Comparison of ENCODE assay signal across 9 cellular contexts in genomic region chr3:50155891-50156290, GRCh38. TPM values are rescaled to one million over a fixed set of nuclear protein-coding genes. Genes with fewer than 3 reads are reported as not detected.
DNase-seq lines count a peak whose midpoint lies in the region; ATAC-seq, FAIRE-seq and TF ChIP-seq lines count a peak whose summit lies in the region.
"Had no signal": no experiment of that assay in that cellular context is flagged by ENCODE, and none has a peak within 500 bp of the region (broad histone marks: within the 10 kb centered on the region; RNA-seq: fewer than 3 reads in every experiment).

No MANE protein-coding gene starts in this region.

- H3K27ac ChIP-seq in A673 (ENCODE audit: low read depth, low read length, poor library complexity, severe bottlenecking) (no peak overlapping the region), coronary artery (peak overlapping the region in 1 of 2 donors; percentile 97), testis (no peak overlapping the region)

- TF ChIP-seq POLR2A in testis (IDR thresholded peaks at IDR 0.05), result no peak

- H3K36me3 Mint-ChIP-seq in naive B cell, result no peaks in the 10 kb centered on the region

- peak overlapping the region; percentile 71 to 92 (median 81) for H3K4me3 Mint-ChIP-seq in naive B cell

- 39 to 44% methylated on average over 13 of the region's 13 CpGs for WGBS in testis, 2 donors

- no peaks in the 10 kb centered on the region for H3K4me1 ChIP-seq in A673 (ENCODE audit: insufficient read depth, low read length, poor library complexity, severe bottlenecking)
- peaks cover 24% of the 10 kb centered on the region for H3K4me1 ChIP-seq in testis

- POLR2A ChIA-PET in A673 (lab: Charles Lee; ENCODE audit: low non-redundant PET), result no interaction called here

- H3K27ac Mint-ChIP-seq in naive B cell, result peak overlapping the region in 2 of 6 donors; percentile 49 to 94

- no peak for TF ChIP-seq CTCF in A673 (conservative IDR thresholded peaks at IDR 0.05; ENCODE audit: low read depth, low read length)
- no peak for TF ChIP-seq CTCF in coronary artery (IDR thresholded peaks at IDR 0.05)
- no peak for TF ChIP-seq CTCF in testis (IDR thresholded peaks at IDR 0.05)

- no peak for ATAC-seq in naive B cell (ENCODE audit: low read depth in 2 of 2)
- ATAC-seq in HG03342 (IDR thresholded peaks at IDR 0.05; ENCODE audit: unreplicated experiment), result no peak

- intact Hi-C loops in A673 (cut with micrococcal nuclease; ENCODE audit: unreplicated experiment) (no loop called here), testis (cut with DNase I; ENCODE audit: low total_unique reads) (no loop called here)

- no TSS peak for BruUV-seq in A673 (replicated peaks; lab: Mats Ljungman, UMichigan)

- peaks cover 22 to 58% (median 46%) of the 10 kb centered on the region in 3 donors for H3K27me3 Mint-ChIP-seq in naive B cell

- H3K27me3 ChIP-seq in A673 (replicated peaks; ENCODE audit: insufficient read depth, low read depth, low read length, poor library complexity) (no peaks in the 10 kb centered on the region), testis (no peaks in the 10 kb centered on the region)

- H3K36me3 ChIP-seq in A673 (ENCODE audit: insufficient read depth, low read length, poor library complexity, severe bottlenecking) (no peaks in the 10 kb centered on the region), testis (ENCODE audit: low read depth, missing control alignments) (no peaks in the 10 kb centered on the region)

- CTCF ChIA-PET in A673 (lab: Charles Lee), result no interaction called here

- H3K4me1 Mint-ChIP-seq in naive B cell, result peaks cover 15 to 22% (median 21%) of the 10 kb centered on the region in 3 donors

- peak; percentile 40 for FAIRE-seq in HTR-8/SVneo (lab: Jason Lieb, UNC)

- no peaks in the 10 kb centered on the region for H3K9me3 Mint-ChIP-seq in naive B cell

- no peak for DNase-seq in A673 (ENCODE audit: low spot score)
- DNase-seq in HTR-8/SVneo (ENCODE audit: insufficient read length, low spot score), result no peak
- DNase-seq in coronary artery (ENCODE audit: low spot score), result no peak
- no peak for DNase-seq in naive B cell
- DNase-seq in testis, result no peak
- no peak for DNase-seq in NCI-H1694 (lab: John Stamatoyannopoulos, UW)
- DNase-seq in germinal center (ENCODE audit: low spot score), result no peak

- H3K4me3 ChIP-seq in A673 (ENCODE audit: low read depth, low read length, poor library complexity, severe bottlenecking) (peak overlapping the region; percentile 50), coronary artery (peak overlapping the region; percentile 82), testis (peak overlapping the region in 1 of 2 donors; percentile 34)

- no peaks in the 10 kb centered on the region for H3K9me3 ChIP-seq in A673 (ENCODE audit: low read depth, low read length, poor library complexity, severe bottlenecking)
- no peaks in the 10 kb centered on the region for H3K9me3 ChIP-seq in testis

RNA-seq across cellular contexts. Expression of gene SEMA3F, which starts 0.8 kb away (rescaled TPM):
- total RNA-seq in A673 (2021) (3.9 and 7.8 TPM in 2 replicates), testis (1 to 10 TPM; 6.9 to 8.3 TPM)
- polyA plus RNA-seq in naive B cell (ENCODE audit: low read depth in 6 of 6) (not detected), testis (ENCODE audit: insufficient read depth, low read depth, low replicate concordance) (7.5 TPM)

RNA-seq across cellular contexts. Expression of gene GNAT1, which starts 35.5 kb away (rescaled TPM):
- total RNA-seq in A673 (2021), result not detected in 2 replicates
- polyA plus RNA-seq in naive B cell (ENCODE audit: low read depth in 6 of 6), result not detected
- total RNA-seq in testis, result 1 to 10 TPM in 1 of 2 donors, under 1 TPM in 1; 0.93 to 1.2 TPM
- polyA plus RNA-seq in testis (ENCODE audit: insufficient read depth, low read depth, low replicate concordance), result 2.3 TPM

RNA-seq across cellular contexts. Expression of gene SLC38A3, which starts 49.2 kb away (rescaled TPM):
- 0.31 TPM in 1 of 2 replicates, not detected in the other for total RNA-seq in A673 (2021)
- not detected for polyA plus RNA-seq in naive B cell (ENCODE audit: low read depth in 6 of 6)
- total RNA-seq in testis, result 1 to 10 TPM; 4.3 to 5.4 TPM
- 3.4 TPM for polyA plus RNA-seq in testis (ENCODE audit: insufficient read depth, low read depth, low replicate concordance)
- total RNA-seq: HT-29 had no signal
